18 cellular contexts compared by ENCODE assay signal in the genomic region with DNA sequence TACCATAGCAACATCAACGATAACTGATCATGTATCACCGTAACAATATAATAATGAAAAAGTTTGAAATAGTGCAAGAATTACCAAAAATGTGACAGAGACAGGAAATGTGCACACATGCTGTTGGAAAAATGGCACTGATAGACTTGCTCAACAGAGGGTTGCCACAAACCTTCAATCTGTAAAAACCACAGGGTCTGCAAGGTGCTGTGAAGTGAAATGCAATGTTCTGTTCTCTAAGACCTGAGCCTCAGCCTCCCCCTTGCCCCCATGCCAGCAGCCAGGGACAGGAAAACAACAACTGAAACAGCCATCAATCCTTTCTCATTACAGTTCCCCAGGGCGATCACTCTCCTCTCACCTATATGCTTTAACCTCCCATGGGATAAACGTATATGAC.
DNase-seq lines count a peak whose midpoint lies in the region; ATAC-seq, FAIRE-seq and TF ChIP-seq lines count a peak whose summit lies in the region.
"Had no signal": no experiment of that assay in that cellular context is flagged by ENCODE, and none has a peak within 500 bp of the region (broad histone marks: within the 10 kb centered on the region; RNA-seq: fewer than 3 reads in every experiment).

No MANE protein-coding gene starts in this region.

- TF ChIP-seq POLR2A in K562 (conservative IDR thresholded peaks at IDR 0.05) (no peak), esophagus muscularis mucosa (IDR thresholded peaks at IDR 0.05; ENCODE audit: low read depth) (no peak)

- FAIRE-seq in K562 (lab: Jason Lieb, UNC) = no peak
- FAIRE-seq: G401.6, GM12891, GM19239, H1 had no signal

- H3K9ac ChIP-seq in K562 (ENCODE audit: insufficient read depth in 1 of 2, low read depth in 2 of 2, low read length in 2 of 2) = no peak overlapping the region
- H3K9ac ChIP-seq: BLaER1 treated with 17β-estradiol and CSF1 and Interleukin-3, amounts not matched to agents 10 nM and 100 nM had no signal

- intact Hi-C loops in K562 (cut with micrococcal nuclease) (no loop called here), esophagus muscularis mucosa (cut with DNase I) (no loop called here)

- TF ChIP-seq CTCF in K562 (IDR thresholded peaks at IDR 0.05 in 2 of 3, conservative IDR thresholded peaks at IDR 0.05 in 1 of 3; ENCODE audit: insufficient read depth in 2 of 3, low read depth in 1 of 3, low read length in 3 of 3) = no peak
- no peak for TF ChIP-seq CTCF in esophagus muscularis mucosa (IDR thresholded peaks at IDR 0.05)

- CTCF ChIA-PET in K562 (lab: Yijun Ruan, JAX; ENCODE audit: low intra/inter-chr PET ratio) = no interaction called here

- peak; percentile 46 for DNase-seq in NK-92 treated with Interleukin-12 subunit alpha and Interleukin-12 subunit beta, amount 100 ng/mL, for 24 hours (lab: John Stamatoyannopoulos, UW)
- DNase-seq in NK-92 (lab: John Stamatoyannopoulos, UW; ENCODE audit: unreplicated experiment) (no peak), LHCN-M2 (ENCODE audit: low read depth) (peak; percentile 3), K562 (ENCODE audit: extremely low read depth in 1 of 4, low spot score in 3 of 4) (no peak), NCI-H2029 treated with DMSO at 0.1 percent for 48 hours (lab: John Stamatoyannopoulos, UW) (no peak), esophagus muscularis mucosa (ENCODE audit: extremely low spot score) (no peak)
- DNase-seq in central memory CD4-positive, alpha-beta T cell = no peak
- DNase-seq: 8988T; CD8-positive, alpha-beta memory T cell; COR-L47; DMS 273 treated with DMSO at 0.1 percent for 48 hours; DMS53; H9 had no signal

- BruUV-seq in K562 (replicated peaks; lab: Mats Ljungman, UMichigan) = no TSS peak

- no peaks in the 10 kb centered on the region for H3K79me2 ChIP-seq in K562 (ENCODE audit: control insufficient read depth, insufficient read depth, low read length)

- TF ChIP-seq EP300 in K562 (IDR thresholded peaks at IDR 0.05; ENCODE audit: low read length) (no peak), esophagus muscularis mucosa (IDR thresholded peaks at IDR 0.05) (no peak)

- H3K4me2 ChIP-seq in K562 (ENCODE audit: insufficient read depth, low read length) = no peak overlapping the region
- H3K4me2 ChIP-seq: BLaER1 treated with 17β-estradiol and CSF1 and Interleukin-3, amounts not matched to agents 10 nM and 100 nM had no signal

- H3K27ac ChIP-seq in K562 (ENCODE audit: extremely low read depth, low read depth, low read length) = no peak overlapping the region
- H3K27ac ChIP-seq in esophagus muscularis mucosa (replicated peaks in 1 of 4) = no peak overlapping the region
- H3K27ac ChIP-seq: BLaER1 treated with 17β-estradiol and CSF1 and Interleukin-3, amounts not matched to agents 10 nM and 100 nM had no signal

- POLR2A ChIA-PET in K562 (lab: Yijun Ruan, JAX) = interaction anchor here (0.6 kb wide), 1 partner anchor 130 kb away, joined by 3 read pairs; no protein-coding TSS in a partner anchor

- no peak for TF ChIP-seq RAD21 in K562 (CRISPR knock-in tag; conservative IDR thresholded peaks at IDR 0.05 in 1 of 2, IDR thresholded peaks at IDR 0.05 in 1 of 2)

- H3K36me3 ChIP-seq in K562 (ENCODE audit: control insufficient read depth, insufficient read depth, low read length) (peaks cover 12% of the 10 kb centered on the region; the same call in 2 of the 3 replicates), esophagus muscularis mucosa (peaks cover 0 to 52% (median 19%) of the 10 kb centered on the region in 4 donors)

- H3K4me1 ChIP-seq in K562 (replicated peaks in 1 of 2; ENCODE audit: control insufficient read depth in 2 of 2, insufficient read depth in 2 of 2, low read length in 2 of 2) (no peaks in the 10 kb centered on the region; a peak in 3 of 5 replicates), esophagus muscularis mucosa (peaks cover 0 to 21% (median 20%) of the 10 kb centered on the region in 4 donors)
- H3K4me1 ChIP-seq: BLaER1 treated with 17β-estradiol and CSF1 and Interleukin-3, amounts not matched to agents 10 nM and 100 nM had no signal

- H3K9me3 ChIP-seq in K562 (replicated peaks; ENCODE audit: control insufficient read depth, insufficient read depth, low read depth, low read length) = no peaks in the 10 kb centered on the region
- no peaks in the 10 kb centered on the region for H3K9me3 ChIP-seq in esophagus muscularis mucosa

- in situ Hi-C loops in K562 (cut with MboI) = no loop called here

- WGBS in K562 (ENCODE audit: insufficient coverage, low coverage, missing lambda C conversion rate) = 58% methylated on average over 4 of the region's 4 CpGs
- 79% methylated on average over 4 of the region's 4 CpGs for WGBS in esophagus muscularis mucosa

- peaks cover 3% of the 10 kb centered on the region for H3K9me1 ChIP-seq in K562 (ENCODE audit: control insufficient read depth, insufficient read depth, low read length)

- no peaks in the 10 kb centered on the region for H3K27me3 ChIP-seq in K562 (ENCODE audit: control insufficient read depth in 2 of 2, insufficient read depth in 2 of 2, low read length in 2 of 2)
- H3K27me3 ChIP-seq in esophagus muscularis mucosa = no peaks in the 10 kb centered on the region
- H3K27me3 ChIP-seq: BLaER1 treated with 17β-estradiol and CSF1 and Interleukin-3, amounts not matched to agents 10 nM and 100 nM had no signal

- H3K4me3 ChIP-seq in K562 = no peak overlapping the region
- H3K4me3 ChIP-seq in esophagus muscularis mucosa = no peak overlapping the region
- H3K4me3 ChIP-seq: BLaER1 treated with 17β-estradiol and CSF1 and Interleukin-3, amounts not matched to agents 10 nM and 100 nM had no signal

- no peak overlapping the region for H2AFZ ChIP-seq in K562 (ENCODE audit: low read depth, low read length)

- H4K20me1 ChIP-seq in K562 (replicated peaks; ENCODE audit: control insufficient read depth, insufficient read depth, low read length) = no peaks in the 10 kb centered on the region

- no peak for ATAC-seq in K562

TF ChIP-seq in K562, 482 proteins besides CTCF, POLR2A, EP300 and RAD21:
- TF ChIP-seq, protein P1, sequence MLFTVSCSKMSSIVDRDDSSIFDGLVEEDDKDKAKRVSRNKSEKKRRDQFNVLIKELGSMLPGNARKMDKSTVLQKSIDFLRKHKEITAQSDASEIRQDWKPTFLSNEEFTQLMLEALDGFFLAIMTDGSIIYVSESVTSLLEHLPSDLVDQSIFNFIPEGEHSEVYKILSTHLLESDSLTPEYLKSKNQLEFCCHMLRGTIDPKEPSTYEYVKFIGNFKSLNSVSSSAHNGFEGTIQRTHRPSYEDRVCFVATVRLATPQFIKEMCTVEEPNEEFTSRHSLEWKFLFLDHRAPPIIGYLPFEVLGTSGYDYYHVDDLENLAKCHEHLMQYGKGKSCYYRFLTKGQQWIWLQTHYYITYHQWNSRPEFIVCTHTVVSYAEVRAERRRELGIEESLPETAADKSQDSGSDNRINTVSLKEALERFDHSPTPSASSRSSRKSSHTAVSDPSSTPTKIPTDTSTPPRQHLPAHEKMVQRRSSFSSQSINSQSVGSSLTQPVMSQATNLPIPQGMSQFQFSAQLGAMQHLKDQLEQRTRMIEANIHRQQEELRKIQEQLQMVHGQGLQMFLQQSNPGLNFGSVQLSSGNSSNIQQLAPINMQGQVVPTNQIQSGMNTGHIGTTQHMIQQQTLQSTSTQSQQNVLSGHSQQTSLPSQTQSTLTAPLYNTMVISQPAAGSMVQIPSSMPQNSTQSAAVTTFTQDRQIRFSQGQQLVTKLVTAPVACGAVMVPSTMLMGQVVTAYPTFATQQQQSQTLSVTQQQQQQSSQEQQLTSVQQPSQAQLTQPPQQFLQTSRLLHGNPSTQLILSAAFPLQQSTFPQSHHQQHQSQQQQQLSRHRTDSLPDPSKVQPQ (CRISPR knock-in tag; IDR thresholded peaks at IDR 0.05; ENCODE audit: borderline replicate concordance) = no peak
- peak; percentile 69; the same call in 1 of the 2 replicates for TF ChIP-seq RFX1 (IDR thresholded peaks at IDR 0.05)

Comparison
In these comparisons a context has a peak if more than half of its experiments do, and no peak if none do; other contexts are left out.
1. DNase-seq: peak in NK-92 treated with Interleukin-12 subunit alpha and Interleukin-12 subunit beta, amount 100 ng/mL, for 24 hours (single experiment) and LHCN-M2 (single experiment); none in NK-92 (single experiment), K562 (0 of 4), NCI-H2029 treated with DMSO at 0.1 percent for 48 hours (single experiment), esophagus muscularis mucosa (single experiment) and central memory CD4-positive, alpha-beta T cell (single experiment).